In genomic region chr17:77101521-77102410, GRCh38 we compare ENCODE assay signal across 1 cellular context.
A peak's percentile ranks its signal among the peaks of the same experiment; 100 is the strongest.
TF ChIP-seq lines count a peak whose summit lies in the region.

No MANE protein-coding gene starts in this region.

TF ChIP-seq in HepG2, 621 proteins besides CTCF, POLR2A, EP300 and RAD21 (continued from another document and continues in another):
- TF ChIP-seq ZNF513 (CRISPR knock-in tag; conservative IDR thresholded peaks at IDR 0.05) (no peak), ZNF598 (CRISPR knock-in tag; IDR thresholded peaks at IDR 0.05; ENCODE audit: borderline replicate concordance) (no peak), ZBTB26 (CRISPR knock-in tag; IDR thresholded peaks at IDR 0.05; ENCODE audit: borderline replicate concordance) (no peak), NR1H2 (CRISPR knock-in tag; IDR thresholded peaks at IDR 0.05; ENCODE audit: borderline replicate concordance, low read depth) (no peak), PHF20 (CRISPR knock-in tag; IDR thresholded peaks at IDR 0.05) (no peak), NCOR1 (IDR thresholded peaks at IDR 0.05; ENCODE audit: borderline replicate concordance, low read length) (no peak), ARNT (IDR thresholded peaks at IDR 0.05) (no peak), ZIK1 (CRISPR knock-in tag; IDR thresholded peaks at IDR 0.05; ENCODE audit: borderline replicate concordance, low read depth) (no peak), ZNF724P (CRISPR knock-in tag; IDR thresholded peaks at IDR 0.05; ENCODE audit: borderline replicate concordance) (no peak), ZNF589 (CRISPR knock-in tag; conservative IDR thresholded peaks at IDR 0.05) (no peak), ZNF672 (CRISPR knock-in tag; IDR thresholded peaks at IDR 0.05) (no peak), GTF3A (CRISPR knock-in tag; conservative IDR thresholded peaks at IDR 0.05) (no peak), GMEB2 (CRISPR knock-in tag; IDR thresholded peaks at IDR 0.05; ENCODE audit: low read depth) (no peak), MEF2D (CRISPR knock-in tag; IDR thresholded peaks at IDR 0.05) (no peak), ZFP82 (CRISPR knock-in tag; IDR thresholded peaks at IDR 0.05; ENCODE audit: borderline replicate concordance) (no peak), POLR2AphosphoS2 (IDR thresholded peaks at IDR 0.05; ENCODE audit: low read depth, low read length) (no peak), ZNF557 (CRISPR knock-in tag; IDR thresholded peaks at IDR 0.05) (no peak), JDP2 (CRISPR knock-in tag; IDR thresholded peaks at IDR 0.05; ENCODE audit: borderline replicate concordance) (no peak), ARID4A (CRISPR knock-in tag; IDR thresholded peaks at IDR 0.05; ENCODE audit: borderline replicate concordance) (no peak; the same call in 1 of the 2 replicates), ZBTB14 (CRISPR knock-in tag; IDR thresholded peaks at IDR 0.05) (no peak), HHEX (CRISPR knock-in tag; IDR thresholded peaks at IDR 0.05) (no peak), GATA4 (IDR thresholded peaks at IDR 0.05; ENCODE audit: borderline replicate concordance, low read depth) (peak; percentile 15; the same call in 1 of the 2 replicates), NFKB2 (CRISPR knock-in tag; IDR thresholded peaks at IDR 0.05; ENCODE audit: borderline replicate concordance) (no peak), MEIS1 (CRISPR knock-in tag; IDR thresholded peaks at IDR 0.05; ENCODE audit: borderline replicate concordance) (no peak), TRIM22 (IDR thresholded peaks at IDR 0.05) (no peak), FOSL1 (CRISPR knock-in tag; IDR thresholded peaks at IDR 0.05; ENCODE audit: borderline replicate concordance) (no peak), KMT2B (CRISPR knock-in tag; IDR thresholded peaks at IDR 0.05) (no peak; the same call in 1 of the 2 replicates), DNMT1 (CRISPR knock-in tag; IDR thresholded peaks at IDR 0.05) (no peak), HNRNPL (IDR thresholded peaks at IDR 0.05; ENCODE audit: low read depth, low read length) (no peak)
- TF ChIP-seq, protein P1, sequence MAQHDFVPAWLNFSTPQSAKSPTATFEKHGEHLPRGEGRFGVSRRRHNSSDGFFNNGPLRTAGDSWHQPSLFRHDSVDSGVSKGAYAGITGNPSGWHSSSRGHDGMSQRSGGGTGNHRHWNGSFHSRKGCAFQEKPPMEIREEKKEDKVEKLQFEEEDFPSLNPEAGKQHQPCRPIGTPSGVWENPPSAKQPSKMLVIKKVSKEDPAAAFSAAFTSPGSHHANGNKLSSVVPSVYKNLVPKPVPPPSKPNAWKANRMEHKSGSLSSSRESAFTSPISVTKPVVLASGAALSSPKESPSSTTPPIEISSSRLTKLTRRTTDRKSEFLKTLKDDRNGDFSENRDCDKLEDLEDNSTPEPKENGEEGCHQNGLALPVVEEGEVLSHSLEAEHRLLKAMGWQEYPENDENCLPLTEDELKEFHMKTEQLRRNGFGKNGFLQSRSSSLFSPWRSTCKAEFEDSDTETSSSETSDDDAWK (CRISPR knock-in tag; IDR thresholded peaks at IDR 0.05) = no peak
- TF ChIP-seq, protein P2, sequence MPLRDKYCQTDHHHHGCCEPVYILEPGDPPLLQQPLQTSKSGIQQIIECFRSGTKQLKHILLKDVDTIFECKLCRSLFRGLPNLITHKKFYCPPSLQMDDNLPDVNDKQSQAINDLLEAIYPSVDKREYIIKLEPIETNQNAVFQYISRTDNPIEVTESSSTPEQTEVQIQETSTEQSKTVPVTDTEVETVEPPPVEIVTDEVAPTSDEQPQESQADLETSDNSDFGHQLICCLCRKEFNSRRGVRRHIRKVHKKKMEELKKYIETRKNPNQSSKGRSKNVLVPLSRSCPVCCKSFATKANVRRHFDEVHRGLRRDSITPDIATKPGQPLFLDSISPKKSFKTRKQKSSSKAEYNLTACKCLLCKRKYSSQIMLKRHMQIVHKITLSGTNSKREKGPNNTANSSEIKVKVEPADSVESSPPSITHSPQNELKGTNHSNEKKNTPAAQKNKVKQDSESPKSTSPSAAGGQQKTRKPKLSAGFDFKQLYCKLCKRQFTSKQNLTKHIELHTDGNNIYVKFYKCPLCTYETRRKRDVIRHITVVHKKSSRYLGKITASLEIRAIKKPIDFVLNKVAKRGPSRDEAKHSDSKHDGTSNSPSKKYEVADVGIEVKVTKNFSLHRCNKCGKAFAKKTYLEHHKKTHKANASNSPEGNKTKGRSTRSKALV (CRISPR knock-in tag; IDR thresholded peaks at IDR 0.05) = no peak
- TF ChIP-seq, protein P3, sequence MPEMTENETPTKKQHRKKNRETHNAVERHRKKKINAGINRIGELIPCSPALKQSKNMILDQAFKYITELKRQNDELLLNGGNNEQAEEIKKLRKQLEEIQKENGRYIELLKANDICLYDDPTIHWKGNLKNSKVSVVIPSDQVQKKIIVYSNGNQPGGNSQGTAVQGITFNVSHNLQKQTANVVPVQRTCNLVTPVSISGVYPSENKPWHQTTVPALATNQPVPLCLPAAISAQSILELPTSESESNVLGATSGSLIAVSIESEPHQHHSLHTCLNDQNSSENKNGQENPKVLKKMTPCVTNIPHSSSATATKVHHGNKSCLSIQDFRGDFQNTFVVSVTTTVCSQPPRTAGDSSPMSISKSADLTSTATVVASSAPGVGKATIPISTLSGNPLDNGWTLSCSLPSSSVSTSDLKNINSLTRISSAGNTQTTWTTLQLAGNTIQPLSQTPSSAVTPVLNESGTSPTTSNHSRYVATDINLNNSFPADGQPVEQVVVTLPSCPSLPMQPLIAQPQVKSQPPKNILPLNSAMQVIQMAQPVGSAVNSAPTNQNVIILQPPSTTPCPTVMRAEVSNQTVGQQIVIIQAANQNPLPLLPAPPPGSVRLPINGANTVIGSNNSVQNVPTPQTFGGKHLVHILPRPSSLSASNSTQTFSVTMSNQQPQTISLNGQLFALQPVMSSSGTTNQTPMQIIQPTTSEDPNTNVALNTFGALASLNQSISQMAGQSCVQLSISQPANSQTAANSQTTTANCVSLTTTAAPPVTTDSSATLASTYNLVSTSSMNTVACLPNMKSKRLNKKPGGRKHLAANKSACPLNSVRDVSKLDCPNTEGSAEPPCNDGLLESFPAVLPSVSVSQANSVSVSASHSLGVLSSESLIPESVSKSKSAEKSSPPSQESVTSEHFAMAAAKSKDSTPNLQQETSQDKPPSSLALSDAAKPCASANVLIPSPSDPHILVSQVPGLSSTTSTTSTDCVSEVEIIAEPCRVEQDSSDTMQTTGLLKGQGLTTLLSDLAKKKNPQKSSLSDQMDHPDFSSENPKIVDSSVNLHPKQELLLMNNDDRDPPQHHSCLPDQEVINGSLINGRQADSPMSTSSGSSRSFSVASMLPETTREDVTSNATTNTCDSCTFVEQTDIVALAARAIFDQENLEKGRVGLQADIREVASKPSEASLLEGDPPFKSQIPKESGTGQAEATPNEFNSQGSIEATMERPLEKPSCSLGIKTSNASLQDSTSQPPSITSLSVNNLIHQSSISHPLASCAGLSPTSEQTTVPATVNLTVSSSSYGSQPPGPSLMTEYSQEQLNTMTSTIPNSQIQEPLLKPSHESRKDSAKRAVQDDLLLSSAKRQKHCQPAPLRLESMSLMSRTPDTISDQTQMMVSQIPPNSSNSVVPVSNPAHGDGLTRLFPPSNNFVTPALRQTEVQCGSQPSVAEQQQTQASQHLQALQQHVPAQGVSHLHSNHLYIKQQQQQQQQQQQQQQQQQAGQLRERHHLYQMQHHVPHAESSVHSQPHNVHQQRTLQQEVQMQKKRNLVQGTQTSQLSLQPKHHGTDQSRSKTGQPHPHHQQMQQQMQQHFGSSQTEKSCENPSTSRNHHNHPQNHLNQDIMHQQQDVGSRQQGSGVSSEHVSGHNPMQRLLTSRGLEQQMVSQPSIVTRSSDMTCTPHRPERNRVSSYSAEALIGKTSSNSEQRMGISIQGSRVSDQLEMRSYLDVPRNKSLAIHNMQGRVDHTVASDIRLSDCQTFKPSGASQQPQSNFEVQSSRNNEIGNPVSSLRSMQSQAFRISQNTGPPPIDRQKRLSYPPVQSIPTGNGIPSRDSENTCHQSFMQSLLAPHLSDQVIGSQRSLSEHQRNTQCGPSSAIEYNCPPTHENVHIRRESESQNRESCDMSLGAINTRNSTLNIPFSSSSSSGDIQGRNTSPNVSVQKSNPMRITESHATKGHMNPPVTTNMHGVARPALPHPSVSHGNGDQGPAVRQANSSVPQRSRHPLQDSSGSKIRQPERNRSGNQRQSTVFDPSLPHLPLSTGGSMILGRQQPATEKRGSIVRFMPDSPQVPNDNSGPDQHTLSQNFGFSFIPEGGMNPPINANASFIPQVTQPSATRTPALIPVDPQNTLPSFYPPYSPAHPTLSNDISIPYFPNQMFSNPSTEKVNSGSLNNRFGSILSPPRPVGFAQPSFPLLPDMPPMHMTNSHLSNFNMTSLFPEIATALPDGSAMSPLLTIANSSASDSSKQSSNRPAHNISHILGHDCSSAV (CRISPR knock-in tag; IDR thresholded peaks at IDR 0.05; ENCODE audit: borderline replicate concordance) = no peak
- TF ChIP-seq, protein P4, sequence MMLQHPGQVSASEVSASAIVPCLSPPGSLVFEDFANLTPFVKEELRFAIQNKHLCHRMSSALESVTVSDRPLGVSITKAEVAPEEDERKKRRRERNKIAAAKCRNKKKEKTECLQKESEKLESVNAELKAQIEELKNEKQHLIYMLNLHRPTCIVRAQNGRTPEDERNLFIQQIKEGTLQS (CRISPR knock-in tag; IDR thresholded peaks at IDR 0.05) = no peak
